Comparison of ENCODE assay signal across 8 cellular contexts in the genomic region with DNA sequence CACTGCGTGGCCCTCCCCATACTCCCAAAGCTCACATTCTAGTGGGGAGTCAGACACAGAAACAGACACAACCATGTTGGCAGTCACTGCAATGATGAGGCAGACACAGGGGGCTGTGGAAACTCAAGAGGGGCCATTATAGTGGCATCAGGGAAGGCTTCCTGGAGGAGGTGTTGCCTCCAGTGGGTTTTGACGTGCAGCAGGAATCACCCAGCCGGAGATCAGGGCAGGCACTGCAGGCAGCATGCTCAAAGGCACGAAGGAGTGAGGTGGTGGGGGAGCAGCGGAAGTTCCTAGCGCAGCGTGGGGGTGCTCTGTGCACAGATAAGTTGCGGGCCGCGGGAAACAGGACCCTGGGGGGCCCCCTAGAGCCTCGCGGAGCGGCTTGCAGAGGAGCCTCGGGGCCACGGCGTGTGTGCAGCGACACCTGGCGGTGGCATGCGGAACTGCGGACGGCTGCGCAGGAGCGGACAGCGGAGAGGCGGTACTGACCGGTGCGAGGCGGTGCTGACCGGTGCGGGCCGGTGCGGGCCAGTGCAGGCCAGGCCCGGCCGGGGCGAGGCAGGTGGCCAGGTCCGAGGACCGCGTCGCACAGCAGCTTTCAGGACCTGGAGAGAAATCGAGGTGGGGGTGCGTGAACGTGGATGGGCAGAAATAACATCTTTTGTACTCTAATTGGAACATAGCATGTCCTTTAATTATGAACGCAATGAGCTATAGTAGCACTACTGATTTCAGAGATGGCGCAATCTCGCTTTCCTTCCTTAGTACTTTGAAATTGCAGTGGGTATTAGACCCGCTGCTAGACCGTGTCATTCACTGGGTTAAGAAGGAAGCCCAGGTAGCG.
A peak's percentile ranks its signal among the peaks of the same experiment; 100 is the strongest.
DNase-seq lines count a peak whose midpoint lies in the region; ATAC-seq, FAIRE-seq and TF ChIP-seq lines count a peak whose summit lies in the region.

No MANE protein-coding gene starts in this region.

- no CpG with 5 or more reads among the region's 48 CpGs for WGBS in iPS DF 6.9 (ENCODE audit: insufficient coverage, insufficient read length)

- H3K36me3 ChIP-seq in Karpas-422 (ENCODE audit: insufficient read depth, low read length): no peaks in the 10 kb centered on the region
- H3K36me3 ChIP-seq in iPS DF 6.9 (ENCODE audit: control insufficient read depth, insufficient read depth, low read length): no peaks in the 10 kb centered on the region

- 0 out of 2 replicates have a peak, but pooled peaks cover 4% of the 10 kb centered on the region for H4K20me1 ChIP-seq in Karpas-422 (ENCODE audit: insufficient read depth, low read depth, low read length)

- H3K27ac ChIP-seq in Karpas-422 (ENCODE audit: low read length) (no peak overlapping the region), iPS DF 6.9 (ENCODE audit: low read length) (no peak overlapping the region)

- in situ Hi-C loops in astrocyte of the spinal cord (cut with HindIII; ENCODE audit: low sequenced_read_pairs): no loop called here

- H3K9me3 ChIP-seq in Karpas-422 (ENCODE audit: low read length) (no peaks in the 10 kb centered on the region), iPS DF 6.9 (ENCODE audit: control insufficient read depth, insufficient read depth, low read length) (no peaks in the 10 kb centered on the region)

- TF ChIP-seq CTCF in astrocyte of the spinal cord (IDR thresholded peaks at IDR 0.05; ENCODE audit: low read depth, low read length): peak; percentile 99

- DNase-seq in AML-193 (lab: John Stamatoyannopoulos, UW) (peak; percentile 46 to 59), GM19239 (ENCODE audit: insufficient read length, low spot score) (peak; percentile 88), Karpas-422 (peak; percentile 87), UCSD-AML1 (lab: John Stamatoyannopoulos, UW; ENCODE audit: unreplicated experiment) (peak; percentile 82), astrocyte of the spinal cord (ENCODE audit: low read depth, low spot score) (peak; percentile 62), iPS DF 6.9 (ENCODE audit: low read depth, low spot score) (peak; percentile 54), smooth muscle cell of the brain vasculature (ENCODE audit: low read depth, low spot score) (peak; percentile 32)

- no peaks in the 10 kb centered on the region for H3K4me1 ChIP-seq in Karpas-422 (ENCODE audit: low read length)
- peaks cover 10% of the 10 kb centered on the region for H3K4me1 ChIP-seq in iPS DF 6.9 (ENCODE audit: control insufficient read depth, insufficient read depth, low read length)

- no peak overlapping the region for H2AFZ ChIP-seq in Karpas-422 (ENCODE audit: low read length)

- H3K4me3 ChIP-seq in Karpas-422 (ENCODE audit: low read length): no peak overlapping the region
- no peak overlapping the region for H3K4me3 ChIP-seq in astrocyte of the spinal cord (ENCODE audit: low read depth, low read length)
- H3K4me3 ChIP-seq in iPS DF 6.9 (ENCODE audit: low read length): no peak overlapping the region

- no peaks in the 10 kb centered on the region for H3K27me3 ChIP-seq in Karpas-422 (ENCODE audit: low read length)
- H3K27me3 ChIP-seq in iPS DF 6.9 (ENCODE audit: control insufficient read depth, insufficient read depth, low read length): peaks cover 5% of the 10 kb centered on the region; the same call in 1 of the 2 replicates

- no peak for ATAC-seq in GM21381 (IDR thresholded peaks at IDR 0.05; ENCODE audit: unreplicated experiment)

- no peak for FAIRE-seq in GM19239 (lab: Jason Lieb, UNC)

- no peak overlapping the region for H3K4me2 ChIP-seq in Karpas-422 (ENCODE audit: low read depth, low read length, poor library complexity, severe bottlenecking)

- H3K9ac ChIP-seq in Karpas-422 (ENCODE audit: low read length): no peak overlapping the region

- H3K79me2 ChIP-seq in Karpas-422 (ENCODE audit: low read length): no peaks in the 10 kb centered on the region

- no peaks in the 10 kb centered on the region for H3K9me2 ChIP-seq in Karpas-422 (replicated peaks; ENCODE audit: insufficient read depth, low read length)

Comparison
In these comparisons a context has a peak if more than half of its experiments do, and no peak if none do; other contexts are left out.
1. DNase-seq: peak in every context shown above with its lines; median percentile 88 in GM19239; 87 in Karpas-422; 82 in UCSD-AML1; 62 in astrocyte of the spinal cord; 54 in iPS DF 6.9; 52 in AML-193; 32 in smooth muscle cell of the brain vasculature.